Comparison of ENCODE assay signal across 9 cellular contexts in genomic region chr2:203689424-203690109, GRCh38. TPM values are rescaled to one million over a fixed set of nuclear protein-coding genes. Genes with fewer than 3 reads are reported as not detected.
DNase-seq lines count a peak whose midpoint lies in the region; ATAC-seq and TF ChIP-seq lines count a peak whose summit lies in the region.
"Had no signal": no experiment of that assay in that cellular context is flagged by ENCODE, and none has a peak within 500 bp of the region (broad histone marks: within the 10 kb centered on the region; RNA-seq: fewer than 3 reads in every experiment).

No MANE protein-coding gene starts in this region.

- H3K36me3 ChIP-seq in mucosa of descending colon (ENCODE audit: low read depth) (no peaks in the 10 kb centered on the region), uterus (no peaks in the 10 kb centered on the region), breast epithelium (no peaks in the 10 kb centered on the region)

- H3K4me1 ChIP-seq in mucosa of descending colon (ENCODE audit: low read depth): peaks cover 5% of the 10 kb centered on the region
- H3K4me1 ChIP-seq in uterus: no peaks in the 10 kb centered on the region
- peaks cover 4 to 6% of the 10 kb centered on the region in 2 donors for H3K4me1 ChIP-seq in breast epithelium

- H3K4me3 ChIP-seq in GM08714 (ENCODE audit: low read length): peak overlapping the region; percentile 3; the same call in 1 of the 2 replicates
- H3K4me3 ChIP-seq in mucosa of descending colon: no peak overlapping the region
- no peak overlapping the region for H3K4me3 ChIP-seq in uterus
- no peak overlapping the region for H3K4me3 ChIP-seq in breast epithelium

- intact Hi-C loops in mucosa of descending colon (cut with DNase I, micrococcal nuclease): no loop called here
- intact Hi-C loops in uterus (cut with DNase I; ENCODE audit: low total_unique reads): no loop called here
- intact Hi-C loops in breast epithelium (cut with DNase I; ENCODE audit: low total_unique reads): no loop called here

- H3K9me3 ChIP-seq in mucosa of descending colon: no peaks in the 10 kb centered on the region
- H3K9me3 ChIP-seq in uterus: no peaks in the 10 kb centered on the region
- H3K9me3 ChIP-seq in breast epithelium: no peaks in the 10 kb centered on the region

- in situ Hi-C loops in GM13976 (cut with MboI; ENCODE audit: low sequenced_read_pairs, unreplicated experiment): no loop called here

- DNase-seq in mucosa of descending colon (no peak), uterus (no peak), kidney glomerular epithelial cell (lab: John Stamatoyannopoulos, UW) (no peak), GM13976 (ENCODE audit: low spot score) (no peak), breast epithelium (ENCODE audit: low spot score in 2 of 2) (no peak)
- DNase-seq: cortex of kidney had no signal

- ATAC-seq in GM19468 (IDR thresholded peaks at IDR 0.05; ENCODE audit: extremely low read depth, unreplicated experiment) (peak; percentile 64), HG03460 (IDR thresholded peaks at IDR 0.05; ENCODE audit: unreplicated experiment) (peak; percentile 58), mucosa of descending colon (peak; percentile 49)

- no peak overlapping the region for H3K27ac ChIP-seq in uterus
- H3K27ac ChIP-seq in breast epithelium: peak overlapping the region in 1 of 2 donors; percentile 6

- TF ChIP-seq POLR2A in uterus (IDR thresholded peaks at IDR 0.05) (no peak), breast epithelium (IDR thresholded peaks at IDR 0.05) (no peak)

- H3K27me3 ChIP-seq in uterus: no peaks in the 10 kb centered on the region
- no peaks in the 10 kb centered on the region for H3K27me3 ChIP-seq in breast epithelium

- TF ChIP-seq CTCF in mucosa of descending colon (IDR thresholded peaks at IDR 0.05): no peak
- no peak for TF ChIP-seq CTCF in uterus (IDR thresholded peaks at IDR 0.05)
- no peak for TF ChIP-seq CTCF in GM13976 (IDR thresholded peaks at IDR 0.05; ENCODE audit: borderline replicate concordance, control extremely low read depth, extremely low read depth, insufficient read depth, missing control alignments)
- no peak for TF ChIP-seq CTCF in breast epithelium (IDR thresholded peaks at IDR 0.05)

RNA-seq across cellular contexts. Expression of gene CD28, which starts 16.9 kb away (rescaled TPM):
- total RNA-seq in mucosa of descending colon: 1 to 10 TPM in 2 of 3 donors, under 1 TPM in 1; 0.41 to 1.4 (median 1.3) TPM
- 1 to 10 TPM in 2 of 4 donors, under 1 TPM in 1, not detected in 1; 0.49 to 7.4 (median 1.5) TPM for total RNA-seq in uterus
- total RNA-seq in breast epithelium: 1 to 10 TPM; 2.2 to 4.2 (median 2.9) TPM
